ENCODE assay signal across 1 cellular context in the genomic region with DNA sequence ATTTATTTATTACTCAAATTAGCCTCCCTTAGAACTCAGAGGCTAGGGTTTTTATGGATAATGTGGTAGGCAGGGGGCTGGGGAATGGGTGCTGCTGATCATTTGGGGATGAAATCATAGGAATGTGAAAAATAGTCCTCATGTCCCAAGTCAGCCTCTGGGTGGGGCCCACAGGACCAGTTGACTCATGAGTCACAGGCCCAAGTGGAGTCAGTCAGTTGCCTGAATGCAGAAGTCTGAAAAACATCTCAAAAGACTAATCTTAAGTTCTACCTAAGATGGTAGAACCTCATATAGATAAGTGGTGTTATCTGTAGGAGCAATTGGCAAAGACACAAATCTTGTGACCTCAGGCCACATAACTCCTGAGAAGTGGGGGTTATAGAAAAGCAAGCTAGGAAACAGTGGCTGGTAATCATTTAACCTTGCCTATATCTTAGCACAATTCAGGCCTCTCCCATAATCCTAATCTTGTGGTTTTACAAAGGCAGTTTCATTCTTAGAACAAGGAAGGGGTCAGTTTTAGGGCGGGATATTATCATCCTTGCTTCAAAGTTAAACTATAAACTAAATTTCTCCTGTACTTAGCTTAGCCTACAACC.
A peak's percentile ranks its signal among the peaks of the same experiment; 100 is the strongest.
TF ChIP-seq lines count a peak whose summit lies in the region.

No MANE protein-coding gene starts in this region.

TF ChIP-seq in K562, 482 proteins besides CTCF, POLR2A, EP300 and RAD21 (continued from another document):
- 0 out of 2 replicates have a peak, but pooled peaks have one; percentile 16 for TF ChIP-seq CBFA2T3 (IDR thresholded peaks at IDR 0.05)
- TF ChIP-seq RBM25 (IDR thresholded peaks at IDR 0.05; ENCODE audit: low read depth, low read length, severe bottlenecking) = no peak
- peak; percentile 45; the same call in 1 of the 2 replicates for TF ChIP-seq ZBTB17 (CRISPR knock-in tag; IDR thresholded peaks at IDR 0.05)
- TF ChIP-seq, protein P1, sequence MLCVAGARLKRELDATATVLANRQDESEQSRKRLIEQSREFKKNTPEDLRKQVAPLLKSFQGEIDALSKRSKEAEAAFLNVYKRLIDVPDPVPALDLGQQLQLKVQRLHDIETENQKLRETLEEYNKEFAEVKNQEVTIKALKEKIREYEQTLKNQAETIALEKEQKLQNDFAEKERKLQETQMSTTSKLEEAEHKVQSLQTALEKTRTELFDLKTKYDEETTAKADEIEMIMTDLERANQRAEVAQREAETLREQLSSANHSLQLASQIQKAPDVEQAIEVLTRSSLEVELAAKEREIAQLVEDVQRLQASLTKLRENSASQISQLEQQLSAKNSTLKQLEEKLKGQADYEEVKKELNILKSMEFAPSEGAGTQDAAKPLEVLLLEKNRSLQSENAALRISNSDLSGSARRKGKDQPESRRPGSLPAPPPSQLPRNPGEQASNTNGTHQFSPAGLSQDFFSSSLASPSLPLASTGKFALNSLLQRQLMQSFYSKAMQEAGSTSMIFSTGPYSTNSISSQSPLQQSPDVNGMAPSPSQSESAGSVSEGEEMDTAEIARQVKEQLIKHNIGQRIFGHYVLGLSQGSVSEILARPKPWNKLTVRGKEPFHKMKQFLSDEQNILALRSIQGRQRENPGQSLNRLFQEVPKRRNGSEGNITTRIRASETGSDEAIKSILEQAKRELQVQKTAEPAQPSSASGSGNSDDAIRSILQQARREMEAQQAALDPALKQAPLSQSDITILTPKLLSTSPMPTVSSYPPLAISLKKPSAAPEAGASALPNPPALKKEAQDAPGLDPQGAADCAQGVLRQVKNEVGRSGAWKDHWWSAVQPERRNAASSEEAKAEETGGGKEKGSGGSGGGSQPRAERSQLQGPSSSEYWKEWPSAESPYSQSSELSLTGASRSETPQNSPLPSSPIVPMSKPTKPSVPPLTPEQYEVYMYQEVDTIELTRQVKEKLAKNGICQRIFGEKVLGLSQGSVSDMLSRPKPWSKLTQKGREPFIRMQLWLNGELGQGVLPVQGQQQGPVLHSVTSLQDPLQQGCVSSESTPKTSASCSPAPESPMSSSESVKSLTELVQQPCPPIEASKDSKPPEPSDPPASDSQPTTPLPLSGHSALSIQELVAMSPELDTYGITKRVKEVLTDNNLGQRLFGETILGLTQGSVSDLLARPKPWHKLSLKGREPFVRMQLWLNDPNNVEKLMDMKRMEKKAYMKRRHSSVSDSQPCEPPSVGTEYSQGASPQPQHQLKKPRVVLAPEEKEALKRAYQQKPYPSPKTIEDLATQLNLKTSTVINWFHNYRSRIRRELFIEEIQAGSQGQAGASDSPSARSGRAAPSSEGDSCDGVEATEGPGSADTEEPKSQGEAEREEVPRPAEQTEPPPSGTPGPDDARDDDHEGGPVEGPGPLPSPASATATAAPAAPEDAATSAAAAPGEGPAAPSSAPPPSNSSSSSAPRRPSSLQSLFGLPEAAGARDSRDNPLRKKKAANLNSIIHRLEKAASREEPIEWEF (CRISPR knock-in tag; IDR thresholded peaks at IDR 0.05) = 0 out of 2 replicates have a peak, but pooled peaks have one; percentile 22
- peak; percentile 58; the same call in 1 of the 2 replicates for TF ChIP-seq FOSL1 (tag; conservative IDR thresholded peaks at IDR 0.05)
- TF ChIP-seq, protein P2, sequence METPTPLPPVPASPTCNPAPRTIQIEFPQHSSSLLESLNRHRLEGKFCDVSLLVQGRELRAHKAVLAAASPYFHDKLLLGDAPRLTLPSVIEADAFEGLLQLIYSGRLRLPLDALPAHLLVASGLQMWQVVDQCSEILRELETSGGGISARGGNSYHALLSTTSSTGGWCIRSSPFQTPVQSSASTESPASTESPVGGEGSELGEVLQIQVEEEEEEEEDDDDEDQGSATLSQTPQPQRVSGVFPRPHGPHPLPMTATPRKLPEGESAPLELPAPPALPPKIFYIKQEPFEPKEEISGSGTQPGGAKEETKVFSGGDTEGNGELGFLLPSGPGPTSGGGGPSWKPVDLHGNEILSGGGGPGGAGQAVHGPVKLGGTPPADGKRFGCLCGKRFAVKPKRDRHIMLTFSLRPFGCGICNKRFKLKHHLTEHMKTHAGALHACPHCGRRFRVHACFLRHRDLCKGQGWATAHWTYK (CRISPR knock-in tag; IDR thresholded peaks at IDR 0.05) = 0 out of 2 replicates have a peak, but pooled peaks have one; percentile 41
- no peak for TF ChIP-seq PHF21A (IDR thresholded peaks at IDR 0.05; ENCODE audit: borderline replicate concordance, low read depth)
- no peak for TF ChIP-seq ATF2 (CRISPR knock-in tag; IDR thresholded peaks at IDR 0.05)
- TF ChIP-seq ZNF175 (CRISPR knock-in tag; IDR thresholded peaks at IDR 0.05; ENCODE audit: low read depth) = no peak
- no peak for TF ChIP-seq SAFB (IDR thresholded peaks at IDR 0.05; ENCODE audit: borderline replicate concordance, low read depth, low read length)
